In genomic region chr9:97237951-97238851, GRCh38 we compare ENCODE assay signal across 1 cellular context.
A peak's percentile ranks its signal among the peaks of the same experiment; 100 is the strongest.
TF ChIP-seq lines count a peak whose summit lies in the region.

No MANE protein-coding gene starts in this region.

TF ChIP-seq in HepG2, 621 proteins besides CTCF, POLR2A, EP300 and RAD21 (continued from another document and continues in another):
- TF ChIP-seq ATF2 (CRISPR knock-in tag; IDR thresholded peaks at IDR 0.05) (no peak), SRSF1 (optimal IDR thresholded peaks at IDR 0.05; ENCODE audit: low read depth, low read length) (no peak), SRSF4 (IDR thresholded peaks at IDR 0.05; ENCODE audit: low read depth, low read length, poor library complexity, severe bottlenecking) (no peak), PHF20 (CRISPR knock-in tag; IDR thresholded peaks at IDR 0.05) (no peak; the same call in 1 of the 2 replicates), SOX13 (IDR thresholded peaks at IDR 0.05) (no peak), SOX13 (CRISPR knock-in tag; conservative IDR thresholded peaks at IDR 0.05 in 1 of 2, IDR thresholded peaks at IDR 0.05 in 1 of 2) (no peak), ZSCAN29 (CRISPR knock-in tag; conservative IDR thresholded peaks at IDR 0.05) (no peak), SMAD9 (CRISPR knock-in tag; IDR thresholded peaks at IDR 0.05) (no peak), WIZ (CRISPR knock-in tag; IDR thresholded peaks at IDR 0.05) (0 out of 2 replicates have a peak, but pooled peaks have one; percentile 61), ZNF704 (CRISPR knock-in tag; IDR thresholded peaks at IDR 0.05; ENCODE audit: borderline replicate concordance) (0 out of 2 replicates have a peak, but pooled peaks have one; percentile 57), KMT2B (CRISPR knock-in tag; IDR thresholded peaks at IDR 0.05) (peak; percentile 71; the same call in 1 of the 2 replicates), MTERF4 (CRISPR knock-in tag; IDR thresholded peaks at IDR 0.05) (peak; percentile 79; the same call in 1 of the 2 replicates), USF2 (IDR thresholded peaks at IDR 0.05; ENCODE audit: low read depth, low read length) (no peak), USF2 (CRISPR knock-in tag; IDR thresholded peaks at IDR 0.05; ENCODE audit: borderline replicate concordance) (no peak), ZNF780A (CRISPR knock-in tag; IDR thresholded peaks at IDR 0.05) (no peak), ZNF839 (CRISPR knock-in tag; IDR thresholded peaks at IDR 0.05; ENCODE audit: borderline replicate concordance) (no peak), SRY (CRISPR knock-in tag; IDR thresholded peaks at IDR 0.05) (peak; percentile 50; the same call in 1 of the 2 replicates), ONECUT2 (CRISPR knock-in tag; IDR thresholded peaks at IDR 0.05) (no peak), FOXJ3 (CRISPR knock-in tag; IDR thresholded peaks at IDR 0.05; ENCODE audit: borderline replicate concordance) (0 out of 2 replicates have a peak, but pooled peaks have one; percentile 24), NONO (IDR thresholded peaks at IDR 0.05) (no peak), NONO (CRISPR knock-in tag; conservative IDR thresholded peaks at IDR 0.05) (0 out of 2 replicates have a peak, but pooled peaks have one; percentile 28), CBFB (CRISPR knock-in tag; IDR thresholded peaks at IDR 0.05) (no peak), KLF16 (CRISPR knock-in tag; IDR thresholded peaks at IDR 0.05) (peak in 1 of 2 experiments; percentile 41; a peak in 1 of 4 replicates), ZNF121 (CRISPR knock-in tag; IDR thresholded peaks at IDR 0.05) (no peak), IKZF1 (IDR thresholded peaks at IDR 0.05) (no peak), NFE2L1 (CRISPR knock-in tag; IDR thresholded peaks at IDR 0.05; ENCODE audit: borderline replicate concordance) (no peak), CEBPG (CRISPR knock-in tag; IDR thresholded peaks at IDR 0.05) (no peak), CC2D1A (CRISPR knock-in tag; IDR thresholded peaks at IDR 0.05) (no peak), THAP9 (CRISPR knock-in tag; IDR thresholded peaks at IDR 0.05; ENCODE audit: borderline replicate concordance) (peak; percentile 65; the same call in 1 of the 2 replicates), HMGA1 (CRISPR knock-in tag; conservative IDR thresholded peaks at IDR 0.05) (no peak), ZBTB14 (CRISPR knock-in tag; IDR thresholded peaks at IDR 0.05) (0 out of 2 replicates have a peak, but pooled peaks have one; percentile 48), RARG (CRISPR knock-in tag; IDR thresholded peaks at IDR 0.05; ENCODE audit: low read depth) (no peak), ZNF30 (CRISPR knock-in tag; IDR thresholded peaks at IDR 0.05) (no peak), PLRG1 (conservative IDR thresholded peaks at IDR 0.05) (no peak), ZNF547 (CRISPR knock-in tag; IDR thresholded peaks at IDR 0.05) (no peak; the same call in 1 of the 2 replicates), FOXP4 (CRISPR knock-in tag; IDR thresholded peaks at IDR 0.05) (peak; percentile 39; the same call in 1 of the 2 replicates), GMEB2 (CRISPR knock-in tag; IDR thresholded peaks at IDR 0.05; ENCODE audit: low read depth) (no peak), BCL3 (CRISPR knock-in tag; IDR thresholded peaks at IDR 0.05) (peak; percentile 72; the same call in 1 of the 2 replicates), MBD4 (IDR thresholded peaks at IDR 0.05; ENCODE audit: borderline replicate concordance, low read length) (no peak), MTA3 (CRISPR knock-in tag; IDR thresholded peaks at IDR 0.05) (no peak), HOXA3 (CRISPR knock-in tag; IDR thresholded peaks at IDR 0.05) (peak; percentile 73), ZNF879 (CRISPR knock-in tag; IDR thresholded peaks at IDR 0.05) (no peak), SKI (IDR thresholded peaks at IDR 0.05; ENCODE audit: partially characterized antibody) (no peak), ATF4 (CRISPR knock-in tag; IDR thresholded peaks at IDR 0.05) (no peak), ZNF781 (CRISPR knock-in tag; IDR thresholded peaks at IDR 0.05; ENCODE audit: borderline replicate concordance, not compliant biosample characterization) (no peak), HNF1B (CRISPR knock-in tag; IDR thresholded peaks at IDR 0.05) (peak; percentile 69)
